ENCODE assay signal across 9 cellular contexts in genomic region chr2:162890690-162891311, GRCh38. TPM values are rescaled to one million over a fixed set of nuclear protein-coding genes. Genes with fewer than 3 reads are reported as not detected.
DNase-seq lines count a peak whose midpoint lies in the region; ATAC-seq, FAIRE-seq and TF ChIP-seq lines count a peak whose summit lies in the region.
"Had no signal": no experiment of that assay in that cellular context is flagged by ENCODE, and none has a peak within 500 bp of the region (broad histone marks: within the 10 kb centered on the region; RNA-seq: fewer than 3 reads in every experiment).

No MANE protein-coding gene starts in this region.

- H3K27ac ChIP-seq in iPS DF 6.9 (ENCODE audit: low read length): no peak overlapping the region

- H3K27me3 ChIP-seq in iPS DF 6.9 (ENCODE audit: control insufficient read depth, insufficient read depth, low read length): no peaks in the 10 kb centered on the region

- peak; percentile 25 for DNase-seq in Daoy (ENCODE audit: low read depth)
- DNase-seq in GM19238 (ENCODE audit: insufficient read length, low spot score): peak; percentile 1
- peak; percentile 47 for DNase-seq in NCI-H2029 treated with DMSO at 0.1 percent for 48 hours (lab: John Stamatoyannopoulos, UW)
- DNase-seq in activated CD8-positive, alpha-beta T cell treated with anti-CD3 and anti-CD28 coated beads for 36 hours: peak; percentile 21
- DNase-seq in iPS DF 6.9 (ENCODE audit: low read depth, low spot score): peak; percentile 11
- peak; percentile 52 for DNase-seq in urothelium cell line (ENCODE audit: low spot score)
- DNase-seq in activated T-cell treated with anti-CD3 and anti-CD28 coated beads, Interleukin-2, amount 50 U/mL, for 1 hour: no peak

- CTCF ChIA-PET in activated CD8-positive, alpha-beta T cell treated with anti-CD3 and anti-CD28 coated beads for 36 hours (lab: Charles Lee): interaction anchor here (0.7 kb wide), 1 partner anchor 8 kb away, joined by 3 read pairs; no protein-coding TSS in a partner anchor

- no peaks in the 10 kb centered on the region for H3K36me3 Mint-ChIP-seq in activated CD8-positive, alpha-beta T cell treated with anti-CD3 and anti-CD28 coated beads for 36 hours (ENCODE audit: low read depth)

- H3K4me1 Mint-ChIP-seq in activated CD8-positive, alpha-beta T cell treated with anti-CD3 and anti-CD28 coated beads for 36 hours (ENCODE audit: low read depth): no peaks in the 10 kb centered on the region
- H3K4me1 Mint-ChIP-seq: central memory CD8-positive, alpha-beta T cell had no signal

- H3K4me1 ChIP-seq in iPS DF 6.9 (ENCODE audit: control insufficient read depth, insufficient read depth, low read length): no peaks in the 10 kb centered on the region

- FAIRE-seq in urothelium cell line (lab: Jason Lieb, UNC): no peak

- intact Hi-C loops in activated CD8-positive, alpha-beta T cell treated with anti-CD3 and anti-CD28 coated beads for 36 hours (cut with micrococcal nuclease): loop anchor here (10.0 kb wide), 1 partner anchor 254 kb away; no protein-coding TSS in a partner anchor

- no peak overlapping the region for H3K4me3 ChIP-seq in iPS DF 6.9 (ENCODE audit: low read length)

- no peak overlapping the region for H3K4me3 Mint-ChIP-seq in activated CD8-positive, alpha-beta T cell treated with anti-CD3 and anti-CD28 coated beads for 36 hours
- H3K4me3 Mint-ChIP-seq: central memory CD8-positive, alpha-beta T cell had no signal

- H3K36me3 ChIP-seq in iPS DF 6.9 (ENCODE audit: control insufficient read depth, insufficient read depth, low read length): no peaks in the 10 kb centered on the region

- POLR2A ChIA-PET in activated CD8-positive, alpha-beta T cell treated with anti-CD3 and anti-CD28 coated beads for 36 hours (lab: Charles Lee): no interaction called here

- no peaks in the 10 kb centered on the region for H3K9me3 Mint-ChIP-seq in activated CD8-positive, alpha-beta T cell treated with anti-CD3 and anti-CD28 coated beads for 36 hours

- no peaks in the 10 kb centered on the region for H3K27me3 Mint-ChIP-seq in activated CD8-positive, alpha-beta T cell treated with anti-CD3 and anti-CD28 coated beads for 36 hours
- H3K27me3 Mint-ChIP-seq: central memory CD8-positive, alpha-beta T cell had no signal

- WGBS in iPS DF 6.9 (ENCODE audit: insufficient coverage, insufficient read length): no CpG with 5 or more reads among the region's 4 CpGs

- peak; percentile 89 for ATAC-seq in HG03066 (IDR thresholded peaks at IDR 0.05; ENCODE audit: low read depth, unreplicated experiment)
- no peak for ATAC-seq in activated CD8-positive, alpha-beta T cell treated with anti-CD3 and anti-CD28 coated beads for 36 hours

- peak; percentile 68 for TF ChIP-seq CTCF in activated CD8-positive, alpha-beta T cell treated with anti-CD3 and anti-CD28 coated beads for 36 hours (IDR thresholded peaks at IDR 0.05)

- H3K9me3 ChIP-seq in iPS DF 6.9 (ENCODE audit: control insufficient read depth, insufficient read depth, low read length): no peaks in the 10 kb centered on the region

- H3K27ac Mint-ChIP-seq in activated CD8-positive, alpha-beta T cell treated with anti-CD3 and anti-CD28 coated beads for 36 hours: no peak overlapping the region

RNA-seq across cellular contexts. Expression of gene KCNH7, which starts 52.2 kb away (rescaled TPM):
- total RNA-seq in Daoy (2014; rRNA removed; shearing (Covaris generic)): not detected in 2 replicates
- total RNA-seq in activated CD8-positive, alpha-beta T cell treated with anti-CD3 and anti-CD28 coated beads for 36 hours: not detected
